In the genomic region with DNA sequence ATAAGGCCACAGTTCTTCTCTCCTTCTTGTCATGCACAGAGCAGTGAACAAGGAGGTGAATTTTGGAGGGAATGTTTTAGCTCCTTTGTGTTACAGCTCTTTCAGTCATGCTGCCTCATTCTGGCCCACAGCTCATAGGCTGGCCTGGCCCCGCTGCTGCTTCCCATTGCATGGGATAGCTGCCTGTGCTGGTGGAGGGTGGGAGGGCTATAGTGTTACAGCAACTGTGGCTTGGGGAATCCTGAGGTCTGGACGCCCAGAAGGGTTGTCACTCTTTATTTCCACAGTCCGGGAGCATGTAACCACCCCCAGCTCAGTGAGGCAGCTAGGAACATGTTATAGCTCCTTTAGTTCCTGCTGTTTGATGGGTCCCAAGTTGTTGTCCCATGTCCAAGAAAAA, we compare ENCODE assay signal across 30 cellular contexts.
"Had no signal": no experiment of that assay in that cellular context is flagged by ENCODE, and none has a peak within 500 bp of the region (broad histone marks: within the 10 kb centered on the region; RNA-seq: fewer than 3 reads in every experiment).

No MANE protein-coding gene starts in this region.

- H3K27me3 Mint-ChIP-seq: naive B cell; naive thymus-derived CD8-positive, alpha-beta T cell; natural killer cell treated with Interleukin-12 subunit alpha and Interleukin-12 subunit beta and Interleukin-15 and Interleukin-18, amount 100 ng/mL, for 72 hours; progenitor cell of endocrine pancreas; stimulated activated naive B cell treated with anti-CD40 and anti-IgM and Interleukin-4, amounts not matched to agents 10 μg/mL and 1 μg/mL and 100 μg/mL, for 72 hours; stimulated activated naive CD8-positive, alpha-beta T cell treated with anti-CD3 and anti-CD28 coated beads, Interleukin-15, Interleukin-2, amounts not matched to agents 100 ng/mL and 50 ng/mL, for 24 hours had no signal

- H3K9me3 Mint-ChIP-seq: natural killer cell treated with Interleukin-12 subunit alpha and Interleukin-12 subunit beta and Interleukin-15 and Interleukin-18, amount 100 ng/mL, for 72 hours; nephron progenitor cell had no signal

- H2AFZ ChIP-seq: parathyroid adenoma had no signal

- H3K36me3 Mint-ChIP-seq: naive B cell; naive thymus-derived CD8-positive, alpha-beta T cell; natural killer cell treated with Interleukin-12 subunit alpha and Interleukin-12 subunit beta and Interleukin-15 and Interleukin-18, amount 100 ng/mL, for 72 hours; stimulated activated effector memory CD8-positive, alpha-beta T cell treated with anti-CD3 and anti-CD28 coated beads, Interleukin-12 subunit alpha, Interleukin-12 subunit beta, amount 100 ng/mL, for 72 hours; stimulated activated naive B cell treated with anti-CD40 and anti-IgM and Interleukin-4, amounts not matched to agents 10 μg/mL and 1 μg/mL and 100 μg/mL, for 72 hours had no signal

- DNase-seq: naive B cell; naive thymus-derived CD8-positive, alpha-beta T cell; nephron progenitor cell; nucleus accumbens; ovary; psoas muscle; right lobe of liver; stimulated activated CD4-positive, alpha-beta T cell treated with anti-CD3 and anti-CD28 coated beads, Interleukin-15, amount 100 ng/mL, for 24 hours; stimulated activated CD4-positive, alpha-beta T cell treated with anti-CD3 and anti-CD28 coated beads, Interleukin-2, amount 100 ng/mL, for 24 hours; stimulated activated CD4-positive, alpha-beta T cell treated with anti-CD3 and anti-CD28 coated beads, Interleukin-2, amount 100 ng/mL, for 48 hours; stimulated activated CD4-positive, alpha-beta T cell treated with anti-CD3 and anti-CD28 coated beads, Interleukin-4, amount 100 ng/mL, for 24 hours; stimulated activated naive B cell treated with anti-CD40 and anti-IgM and Interleukin-4, amounts not matched to agents 10 μg/mL and 1 μg/mL and 100 μg/mL, for 72 hours; stimulated activated naive CD4-positive, alpha-beta T cell treated with Interleukin-2 at 50 U/mL for 16 hours; stomach; thyroid gland; trophoblast cell; upper lobe of left lung; uterus had no signal

- H3K27ac ChIP-seq: neutrophil, ovary, parathyroid adenoma, psoas muscle, right lobe of liver, skin epidermis, stomach, thoracic aorta, thyroid gland, tibial nerve, upper lobe of left lung, uterus had no signal

- H3K36me3 ChIP-seq: neutrophil, ovary, right lobe of liver, stomach, thoracic aorta, thyroid gland, tibial nerve, upper lobe of left lung, uterus had no signal

- H3K79me2 ChIP-seq: parathyroid adenoma had no signal

- H3K27ac Mint-ChIP-seq: naive B cell; naive thymus-derived CD8-positive, alpha-beta T cell; natural killer cell treated with Interleukin-12 subunit alpha and Interleukin-12 subunit beta and Interleukin-15 and Interleukin-18, amount 100 ng/mL, for 72 hours; nephron progenitor cell; progenitor cell of endocrine pancreas; stimulated activated effector memory CD8-positive, alpha-beta T cell treated with anti-CD3 and anti-CD28 coated beads, Interleukin-12 subunit alpha, Interleukin-12 subunit beta, amount 100 ng/mL, for 72 hours; stimulated activated naive B cell treated with anti-CD40 and anti-IgM and Interleukin-4, amounts not matched to agents 10 μg/mL and 1 μg/mL and 100 μg/mL, for 72 hours; stimulated activated naive CD8-positive, alpha-beta T cell treated with anti-CD3 and anti-CD28 coated beads, Interleukin-15, Interleukin-2, amounts not matched to agents 100 ng/mL and 50 ng/mL, for 24 hours had no signal

- ATAC-seq: naive thymus-derived CD8-positive, alpha-beta T cell; natural killer cell treated with Interleukin-12 subunit alpha and Interleukin-12 subunit beta and Interleukin-15 and Interleukin-18, amount 100 ng/mL, for 72 hours; psoas muscle; right cardiac atrium; right lobe of liver; stimulated activated effector memory CD8-positive, alpha-beta T cell treated with anti-CD3 and anti-CD28 coated beads, Interleukin-12 subunit alpha, Interleukin-12 subunit beta, amount 100 ng/mL, for 72 hours; stimulated activated naive B cell treated with anti-CD40 and anti-IgM and Interleukin-4, amounts not matched to agents 10 μg/mL and 1 μg/mL and 100 μg/mL, for 72 hours had no signal

- H3K4me1 ChIP-seq: parathyroid adenoma, psoas muscle, right lobe of liver, stomach, thyroid gland, tibial nerve, upper lobe of left lung, uterus had no signal

- H3K27me3 ChIP-seq: neutrophil, ovary, right lobe of liver, stomach, thyroid gland, tibial nerve, upper lobe of left lung, uterus had no signal

- H3K4me3 Mint-ChIP-seq: naive thymus-derived CD8-positive, alpha-beta T cell; natural killer cell treated with Interleukin-12 subunit alpha and Interleukin-12 subunit beta and Interleukin-15 and Interleukin-18, amount 100 ng/mL, for 72 hours; nephron progenitor cell; neural crest cell; stimulated activated effector memory CD8-positive, alpha-beta T cell treated with anti-CD3 and anti-CD28 coated beads, Interleukin-12 subunit alpha, Interleukin-12 subunit beta, amount 100 ng/mL, for 72 hours; stimulated activated naive B cell treated with anti-CD40 and anti-IgM and Interleukin-4, amounts not matched to agents 10 μg/mL and 1 μg/mL and 100 μg/mL, for 72 hours; stimulated activated naive CD8-positive, alpha-beta T cell treated with anti-CD3 and anti-CD28 coated beads, Interleukin-15, Interleukin-2, amounts not matched to agents 100 ng/mL and 50 ng/mL, for 24 hours had no signal

- H3K9me3 ChIP-seq: ovary, right lobe of liver, thyroid gland, uterus had no signal

- H3K4me3 ChIP-seq: ovary, psoas muscle, right lobe of liver, skin epidermis, smooth muscle cell, stomach, thoracic aorta, thyroid gland, tibial nerve, upper lobe of left lung, uterus had no signal

- H3K4me1 Mint-ChIP-seq: naive B cell; naive thymus-derived CD8-positive, alpha-beta T cell; nephron progenitor cell; neural crest cell; stimulated activated effector memory CD8-positive, alpha-beta T cell treated with anti-CD3 and anti-CD28 coated beads, Interleukin-12 subunit alpha, Interleukin-12 subunit beta, amount 100 ng/mL, for 72 hours; stimulated activated naive B cell treated with anti-CD40 and anti-IgM and Interleukin-4, amounts not matched to agents 10 μg/mL and 1 μg/mL and 100 μg/mL, for 72 hours had no signal

- H3K4me2 ChIP-seq: smooth muscle cell had no signal
